ENCODE assay signal across 8 cellular contexts in genomic region chrX:72018277-72019112, GRCh38.
DNase-seq lines count a peak whose midpoint lies in the region; ATAC-seq and TF ChIP-seq lines count a peak whose summit lies in the region.

No MANE protein-coding gene starts in this region.

- no peak overlapping the region for H2AFZ ChIP-seq in smooth muscle cell (ENCODE audit: low read depth)

- H3K4me3 ChIP-seq in HAP-1 (no peak overlapping the region; the same call in 1 of the 2 replicates), smooth muscle cell (peak overlapping the region; percentile 28)

- WGBS in smooth muscle cell (ENCODE audit: low lambda C conversion rate): 55% methylated on average over 46 of the region's 70 CpGs

- H3K27ac ChIP-seq in VCaP (no peak overlapping the region), smooth muscle cell (ENCODE audit: low read depth) (no peak overlapping the region)

- H4K20me1 ChIP-seq in smooth muscle cell (ENCODE audit: low read depth): no peaks in the 10 kb centered on the region

- peak overlapping the region; percentile 76 for H3K4me2 ChIP-seq in smooth muscle cell

- peak; percentile 92 for TF ChIP-seq CTCF in VCaP (conservative IDR thresholded peaks at IDR 0.05)
- peak; percentile 79 for TF ChIP-seq CTCF in smooth muscle cell (IDR thresholded peaks at IDR 0.05; ENCODE audit: borderline replicate concordance, insufficient read depth, poor library complexity, severe bottlenecking)

- peak overlapping the region in 3 of 5 donors; percentile 29 to 53 (median 48) for H3K4me3 Mint-ChIP-seq in immature natural killer cell

- H3K9me3 Mint-ChIP-seq in immature natural killer cell: no peaks in the 10 kb centered on the region

- H3F3A ChIP-seq in smooth muscle cell (ENCODE audit: low read depth): no peaks in the 10 kb centered on the region

- no peaks in the 10 kb centered on the region for H3K36me3 Mint-ChIP-seq in immature natural killer cell

- DNase-seq in GF-D8 (lab: John Stamatoyannopoulos, UW) (peak; percentile 3), HAP-1 (ENCODE audit: low spot score in 2 of 2) (peak; percentile 82 to 91), NCI-H1092 treated with DMSO at 0.1 percent for 48 hours (lab: John Stamatoyannopoulos, UW) (peak; percentile 61), brain pericyte (ENCODE audit: low read depth, low spot score) (peak; percentile 57), immature natural killer cell (peak; percentile 79 to 85 (median 84)), smooth muscle cell (lab: John Stamatoyannopoulos, UW; ENCODE audit: unreplicated experiment) (peak; percentile 39)

- H3K36me3 ChIP-seq in HAP-1 (replicated peaks) (no peaks in the 10 kb centered on the region), smooth muscle cell (ENCODE audit: low read depth) (no peaks in the 10 kb centered on the region)

- in situ Hi-C loops in HAP-1 (cut with MboI; ENCODE audit: low sequenced_read_pairs): no loop called here

- H3K4me1 Mint-ChIP-seq in immature natural killer cell: peaks cover 10 to 11% of the 10 kb centered on the region in 2 donors

- no peak overlapping the region for H3K9ac ChIP-seq in smooth muscle cell (ENCODE audit: low read depth)

- no peaks in the 10 kb centered on the region for H3K9me3 ChIP-seq in HAP-1
- H3K9me3 ChIP-seq in smooth muscle cell (replicated peaks; ENCODE audit: low read depth): no peaks in the 10 kb centered on the region

- H3K4me1 ChIP-seq in HAP-1: peaks cover 8% of the 10 kb centered on the region
- no peaks in the 10 kb centered on the region for H3K4me1 ChIP-seq in smooth muscle cell (ENCODE audit: low read depth)

- no peaks in the 10 kb centered on the region for H3K27me3 ChIP-seq in HAP-1 (ENCODE audit: low read depth)
- no peaks in the 10 kb centered on the region for H3K27me3 ChIP-seq in smooth muscle cell (ENCODE audit: low read depth)

- H3K27me3 Mint-ChIP-seq in immature natural killer cell (ENCODE audit: low read depth in 3 of 3): peaks cover 5 to 15% (median 12%) of the 10 kb centered on the region in 3 donors

- no peaks in the 10 kb centered on the region for H3K79me2 ChIP-seq in smooth muscle cell (ENCODE audit: low read depth)

- peak overlapping the region in 2 of 6 donors; percentile 6 to 36 for H3K27ac Mint-ChIP-seq in immature natural killer cell

- no peak for ATAC-seq in HG03457 (IDR thresholded peaks at IDR 0.05; ENCODE audit: unreplicated experiment)

Comparison
In these comparisons a context has a peak if more than half of its experiments do, and no peak if none do; other contexts are left out.
1. DNase-seq: peak in every context shown above with its lines; median percentile 86 in HAP-1; 84 in immature natural killer cell; 61 in NCI-H1092 treated with DMSO at 0.1 percent for 48 hours; 57 in brain pericyte; 39 in smooth muscle cell; 3 in GF-D8.